Comparison of ENCODE assay signal across 28 cellular contexts in genomic region chr6:112096901-112097300, GRCh38. TPM values are rescaled to one million over a fixed set of nuclear protein-coding genes. Genes with fewer than 3 reads are reported as not detected.
DNase-seq lines count a peak whose midpoint lies in the region; ATAC-seq lines count a peak whose summit lies in the region.
"Had no signal": no experiment of that assay in that cellular context is flagged by ENCODE, and none has a peak within 500 bp of the region (broad histone marks: within the 10 kb centered on the region; RNA-seq: fewer than 3 reads in every experiment).

No MANE protein-coding gene starts in this region.

- peaks cover 0 to 3% of the 10 kb centered on the region in 2 donors for H3K27me3 Mint-ChIP-seq in T-cell

- H3K27ac Mint-ChIP-seq in T-cell = no peak overlapping the region
- H3K27ac Mint-ChIP-seq: B cell; CD14-positive monocyte; CD4-positive, alpha-beta T cell; CD4-positive, CD25-positive, alpha-beta regulatory T cell; CD8-positive, alpha-beta memory T cell; CD8-positive, alpha-beta T cell had no signal

- POLR2A ChIA-PET in T-cell (lab: Charles Lee) = interaction anchor here in 1 of 2 donors (1.2 kb wide), 1 partner anchor 13 kb away, joined by 3 read pairs; no protein-coding TSS in a partner anchor

- H3K36me3 Mint-ChIP-seq in T-cell = peaks cover 9% of the 10 kb centered on the region
- H3K36me3 Mint-ChIP-seq: CD14-positive monocyte had no signal

- CTCF ChIA-PET in T-cell (lab: Charles Lee) = no interaction called here

- DNase-seq in dermis microvascular lymphatic vessel endothelial cell (ENCODE audit: low read depth in 2 of 2) (peak; percentile 27 to 84), T-cell (no peak)
- DNase-seq: 8988T; ACHN; AML-193; BE2C; C1 segment of cervical spinal cord; Caco-2; Calu3; CD4-positive, alpha-beta memory T cell; CD4-positive, alpha-beta T cell; CD4-positive, CD25-positive, alpha-beta regulatory T cell; CD8-positive, alpha-beta memory T cell; CD8-positive, alpha-beta T cell; COR-L47; DMS 273 treated with DMSO at 0.1 percent for 48 hours; DMS153; DMS53; DMS79; DMS79 treated with DMSO at 0.1 percent for 48 hours; DND-41; EL had no signal

- no peaks in the 10 kb centered on the region for H3K9me3 Mint-ChIP-seq in T-cell
- H3K9me3 Mint-ChIP-seq: CD14-positive monocyte; CD4-positive, alpha-beta T cell; CD8-positive, alpha-beta memory T cell; CD8-positive, alpha-beta T cell had no signal

- H3K4me3 Mint-ChIP-seq in T-cell = no peak overlapping the region
- H3K4me3 Mint-ChIP-seq: B cell; CD14-positive monocyte; CD4-positive, alpha-beta memory T cell; CD4-positive, alpha-beta T cell; CD4-positive, CD25-positive, alpha-beta regulatory T cell; CD8-positive, alpha-beta memory T cell; CD8-positive, alpha-beta T cell had no signal

- H3K4me1 Mint-ChIP-seq in T-cell = no peaks in the 10 kb centered on the region
- H3K4me1 Mint-ChIP-seq: B cell; CD14-positive monocyte; CD4-positive, alpha-beta memory T cell; CD4-positive, CD25-positive, alpha-beta regulatory T cell; CD8-positive, alpha-beta memory T cell had no signal

- ATAC-seq in T-cell (replicated peaks in 1 of 4) = no peak
- ATAC-seq: A549; CD8-positive, alpha-beta T cell had no signal

RNA-seq across cellular contexts. Expression of gene FAM229B, which starts 9.5 kb away (rescaled TPM):
- total RNA-seq in dermis microvascular lymphatic vessel endothelial cell = 6.4 and 7.0 TPM in 2 replicates
- total RNA-seq in T-cell = 1 to 10 TPM; 1.2 to 3.7 (median 3.5) TPM

RNA-seq across cellular contexts. Expression of gene TUBE1, which starts 9.6 kb away (rescaled TPM):
- 8.5 and 8.7 TPM in 2 replicates for total RNA-seq in dermis microvascular lymphatic vessel endothelial cell
- 10 to 100 TPM; 26.8 to 40.9 (median 33.6) TPM for total RNA-seq in T-cell

RNA-seq across cellular contexts. Expression of gene CCN6, which starts 43.0 kb away (rescaled TPM):
- total RNA-seq in dermis microvascular lymphatic vessel endothelial cell = not detected in 2 replicates
- not detected for total RNA-seq in T-cell
- total RNA-seq: A172; A673; B cell; Caco-2; Calu3; CD4-positive, alpha-beta memory T cell; CD4-positive, alpha-beta T cell; CD4-positive, CD25-positive, alpha-beta regulatory T cell; CD8-positive, alpha-beta memory T cell; CD8-positive, alpha-beta T cell; Daoy had no signal

Comparison
In these comparisons a context has a peak if more than half of its experiments do, and no peak if none do; other contexts are left out.
1. DNase-seq: peak in dermis microvascular lymphatic vessel endothelial cell (2 of 2); none in T-cell (0 of 34).